18 cellular contexts compared by ENCODE assay signal in genomic region chr10:87974130-87974529, GRCh38.
A peak's percentile ranks its signal among the peaks of the same experiment; 100 is the strongest.
DNase-seq lines count a peak whose midpoint lies in the region; ATAC-seq, FAIRE-seq and TF ChIP-seq lines count a peak whose summit lies in the region.
"Had no signal": no experiment of that assay in that cellular context is flagged by ENCODE, and none has a peak within 500 bp of the region (broad histone marks: within the 10 kb centered on the region; RNA-seq: fewer than 3 reads in every experiment).

No MANE protein-coding gene starts in this region.

- H3K4me3 ChIP-seq in HUES48 (ENCODE audit: low read depth, low read length) (peak overlapping the region; percentile 46), iPS-18a (ENCODE audit: low read length) (peak overlapping the region; percentile 50), right lobe of liver (no peak overlapping the region)
- H3K4me3 ChIP-seq: A549, GM23248 had no signal

- FAIRE-seq in GM19239 (lab: Jason Lieb, UNC) (peak; percentile 72), frontal cortex (lab: Jason Lieb, UNC) (no peak)
- FAIRE-seq: A549, D721Med had no signal

- TF ChIP-seq POLR2A in right lobe of liver (IDR thresholded peaks at IDR 0.05): no peak

- H3K9me3 ChIP-seq in HUES48 (ENCODE audit: control insufficient read depth, insufficient read depth, low read length) (no peaks in the 10 kb centered on the region), iPS-18a (ENCODE audit: control insufficient read depth, low read depth, low read length) (no peaks in the 10 kb centered on the region), right lobe of liver (no peaks in the 10 kb centered on the region)
- H3K9me3 ChIP-seq: A549, Caco-2 had no signal

- H3K27me3 Mint-ChIP-seq in WTC11 (ENCODE audit: low read depth): no peaks in the 10 kb centered on the region
- H3K27me3 Mint-ChIP-seq: CD4-positive, alpha-beta T cell had no signal

- H3K9ac ChIP-seq in HUES48 (ENCODE audit: low read depth, low read length): peak overlapping the region; percentile 66
- peak overlapping the region; percentile 62 for H3K9ac ChIP-seq in iPS-18a (ENCODE audit: low read length)
- H3K9ac ChIP-seq: GM23248 had no signal

- ATAC-seq in WTC11 (no peak), HG03460 (IDR thresholded peaks at IDR 0.05; ENCODE audit: unreplicated experiment) (no peak), right lobe of liver (no peak)
- ATAC-seq: A549 had no signal

- H3K9me3 Mint-ChIP-seq in WTC11: peaks cover 5% of the 10 kb centered on the region
- H3K9me3 Mint-ChIP-seq: CD4-positive, alpha-beta T cell had no signal

- peak overlapping the region; percentile 96 for H3K27ac Mint-ChIP-seq in WTC11
- H3K27ac Mint-ChIP-seq: CD4-positive, alpha-beta T cell had no signal

- peaks cover 94% of the 10 kb centered on the region for H3K4me1 Mint-ChIP-seq in WTC11

- H3K27ac ChIP-seq in HUES48 (ENCODE audit: low read depth, low read length) (peak overlapping the region; percentile 97), iPS-18a (ENCODE audit: low read length) (peak overlapping the region; percentile 81), right lobe of liver (no peak overlapping the region)
- H3K27ac ChIP-seq: 22Rv1, A549, C4-2B, GM23248, HL-60 had no signal

- intact Hi-C loops in right lobe of liver (cut with DNase I): no loop called here

- H3K36me3 ChIP-seq in HUES48 (ENCODE audit: control insufficient read depth, insufficient read depth, low read length) (no peaks in the 10 kb centered on the region), iPS-18a (ENCODE audit: control insufficient read depth, low read depth, low read length) (no peaks in the 10 kb centered on the region), right lobe of liver (no peaks in the 10 kb centered on the region)

- no peak for DNase-seq in GM19239 (ENCODE audit: insufficient read length, low spot score)
- DNase-seq in WTC11 (ENCODE audit: low spot score): no peak
- DNase-seq in Kasumi-1 (lab: John Stamatoyannopoulos, UW): no peak
- DNase-seq in right lobe of liver: no peak
- no peak for DNase-seq in frontal cortex (ENCODE audit: low spot score in 2 of 2)
- DNase-seq: AML-193; Caco-2; CD4-positive, alpha-beta T cell; H7 had no signal

- WGBS in right lobe of liver (ENCODE audit: insufficient coverage, low coverage, low lambda C conversion rate, missing lambda C conversion rate): 86% methylated on average over 3 of the region's 3 CpGs

- H3K36me3 Mint-ChIP-seq in WTC11: no peaks in the 10 kb centered on the region

- POLR2A ChIA-PET in WTC11 (lab: Charles Lee): interaction anchor here (1.7 to 2.2 kb wide), 2 partner anchors 111 to 112 kb away, joined by 5 to 8 read pairs; partner anchors contain the start of genes KLLN and PTEN

- H3K27me3 ChIP-seq in HUES48 (ENCODE audit: control insufficient read depth, insufficient read depth, low read length) (no peaks in the 10 kb centered on the region), iPS-18a (ENCODE audit: control insufficient read depth, insufficient read depth, low read length) (no peaks in the 10 kb centered on the region), right lobe of liver (no peaks in the 10 kb centered on the region)

- H3K4me3 Mint-ChIP-seq in WTC11: peak overlapping the region; percentile 56
- H3K4me3 Mint-ChIP-seq: CD4-positive, alpha-beta T cell had no signal

- CTCF ChIA-PET in WTC11 (lab: Charles Lee): interaction anchor here (1.5 kb wide), 1 partner anchor 140 kb away, joined by 4 read pairs; no protein-coding TSS in a partner anchor

- no peak for TF ChIP-seq CTCF in WTC11 (IDR thresholded peaks at IDR 0.05)
- TF ChIP-seq CTCF in right lobe of liver (IDR thresholded peaks at IDR 0.05): no peak

- H3K4me1 ChIP-seq in HUES48 (ENCODE audit: control insufficient read depth, insufficient read depth, low read length) (peaks cover 80% of the 10 kb centered on the region), iPS-18a (ENCODE audit: control insufficient read depth, low read depth, low read length) (peaks cover 81% of the 10 kb centered on the region), right lobe of liver (peaks cover 0 to 15% (median 3%) of the 10 kb centered on the region in 4 donors)
- H3K4me1 ChIP-seq: A549, Caco-2 had no signal

TF ChIP-seq in WTC11, 78 proteins besides CTCF, POLR2A, EP300 and RAD21:
- TF ChIP-seq, protein P1, sequence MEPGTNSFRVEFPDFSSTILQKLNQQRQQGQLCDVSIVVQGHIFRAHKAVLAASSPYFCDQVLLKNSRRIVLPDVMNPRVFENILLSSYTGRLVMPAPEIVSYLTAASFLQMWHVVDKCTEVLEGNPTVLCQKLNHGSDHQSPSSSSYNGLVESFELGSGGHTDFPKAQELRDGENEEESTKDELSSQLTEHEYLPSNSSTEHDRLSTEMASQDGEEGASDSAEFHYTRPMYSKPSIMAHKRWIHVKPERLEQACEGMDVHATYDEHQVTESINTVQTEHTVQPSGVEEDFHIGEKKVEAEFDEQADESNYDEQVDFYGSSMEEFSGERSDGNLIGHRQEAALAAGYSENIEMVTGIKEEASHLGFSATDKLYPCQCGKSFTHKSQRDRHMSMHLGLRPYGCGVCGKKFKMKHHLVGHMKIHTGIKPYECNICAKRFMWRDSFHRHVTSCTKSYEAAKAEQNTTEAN (CRISPR knock-in tag; IDR thresholded peaks at IDR 0.05): no peak
- TF ChIP-seq KAT7 (CRISPR knock-in tag; IDR thresholded peaks at IDR 0.05; ENCODE audit: borderline replicate concordance): no peak
- TF ChIP-seq, protein P2, sequence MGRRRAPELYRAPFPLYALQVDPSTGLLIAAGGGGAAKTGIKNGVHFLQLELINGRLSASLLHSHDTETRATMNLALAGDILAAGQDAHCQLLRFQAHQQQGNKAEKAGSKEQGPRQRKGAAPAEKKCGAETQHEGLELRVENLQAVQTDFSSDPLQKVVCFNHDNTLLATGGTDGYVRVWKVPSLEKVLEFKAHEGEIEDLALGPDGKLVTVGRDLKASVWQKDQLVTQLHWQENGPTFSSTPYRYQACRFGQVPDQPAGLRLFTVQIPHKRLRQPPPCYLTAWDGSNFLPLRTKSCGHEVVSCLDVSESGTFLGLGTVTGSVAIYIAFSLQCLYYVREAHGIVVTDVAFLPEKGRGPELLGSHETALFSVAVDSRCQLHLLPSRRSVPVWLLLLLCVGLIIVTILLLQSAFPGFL (CRISPR knock-in tag; IDR thresholded peaks at IDR 0.05; ENCODE audit: borderline replicate concordance): no peak
- TF ChIP-seq CREB1 (CRISPR knock-in tag; IDR thresholded peaks at IDR 0.05): no peak
- TF ChIP-seq, protein P3, sequence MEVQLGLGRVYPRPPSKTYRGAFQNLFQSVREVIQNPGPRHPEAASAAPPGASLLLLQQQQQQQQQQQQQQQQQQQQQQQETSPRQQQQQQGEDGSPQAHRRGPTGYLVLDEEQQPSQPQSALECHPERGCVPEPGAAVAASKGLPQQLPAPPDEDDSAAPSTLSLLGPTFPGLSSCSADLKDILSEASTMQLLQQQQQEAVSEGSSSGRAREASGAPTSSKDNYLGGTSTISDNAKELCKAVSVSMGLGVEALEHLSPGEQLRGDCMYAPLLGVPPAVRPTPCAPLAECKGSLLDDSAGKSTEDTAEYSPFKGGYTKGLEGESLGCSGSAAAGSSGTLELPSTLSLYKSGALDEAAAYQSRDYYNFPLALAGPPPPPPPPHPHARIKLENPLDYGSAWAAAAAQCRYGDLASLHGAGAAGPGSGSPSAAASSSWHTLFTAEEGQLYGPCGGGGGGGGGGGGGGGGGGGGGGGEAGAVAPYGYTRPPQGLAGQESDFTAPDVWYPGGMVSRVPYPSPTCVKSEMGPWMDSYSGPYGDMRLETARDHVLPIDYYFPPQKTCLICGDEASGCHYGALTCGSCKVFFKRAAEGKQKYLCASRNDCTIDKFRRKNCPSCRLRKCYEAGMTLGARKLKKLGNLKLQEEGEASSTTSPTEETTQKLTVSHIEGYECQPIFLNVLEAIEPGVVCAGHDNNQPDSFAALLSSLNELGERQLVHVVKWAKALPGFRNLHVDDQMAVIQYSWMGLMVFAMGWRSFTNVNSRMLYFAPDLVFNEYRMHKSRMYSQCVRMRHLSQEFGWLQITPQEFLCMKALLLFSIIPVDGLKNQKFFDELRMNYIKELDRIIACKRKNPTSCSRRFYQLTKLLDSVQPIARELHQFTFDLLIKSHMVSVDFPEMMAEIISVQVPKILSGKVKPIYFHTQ (CRISPR knock-in tag; IDR thresholded peaks at IDR 0.05): no peak
- TF ChIP-seq TEAD1 (CRISPR knock-in tag; IDR thresholded peaks at IDR 0.05): no peak
- TF ChIP-seq ZNF416 (CRISPR knock-in tag; IDR thresholded peaks at IDR 0.05): no peak

Comparison
In these comparisons a context has a peak if more than half of its experiments do, and no peak if none do; other contexts are left out.
1. H3K27ac ChIP-seq: peak in HUES48 (single experiment) and iPS-18a (single experiment); none in right lobe of liver (0 of 3).
2. H3K4me3 ChIP-seq: peak in HUES48 (single experiment) and iPS-18a (single experiment); none in right lobe of liver (0 of 3).